ENCODE assay signal across 8 cellular contexts in genomic region chr17:46665969-46666368, GRCh38.
DNase-seq lines count a peak whose midpoint lies in the region; ATAC-seq, FAIRE-seq and TF ChIP-seq lines count a peak whose summit lies in the region.
"Not testable (repeated sequence)": the region's sequence is repeated elsewhere in the genome, so short reads cannot be mapped to it uniquely, and the experiment has no call there.

No MANE protein-coding gene starts in this region.

- DNase-seq in activated CD8-positive, alpha-beta T cell treated with anti-CD3 and anti-CD28 coated beads, Interleukin-2, amount 10 ng/mL, durations not matched to agents 7 days and 5 days, result peak; percentile 14
- DNase-seq in endodermal cell, result peak; percentile 13
- DNase-seq in Right ventricle myocardium superior, result peak; percentile 15
- peak in 2 of 3 donors; percentile 5 to 10 for DNase-seq in right cardiac atrium
- peak; percentile 10 for DNase-seq in lower lobe of right lung
- peak; percentile 0 for DNase-seq in small intestine
- DNase-seq in stomach, result peak; percentile 24
- not testable (repeated sequence) for DNase-seq in urothelium cell line (ENCODE audit: low spot score)

- not testable (repeated sequence) for H3K9ac ChIP-seq in endodermal cell (ENCODE audit: extremely low read depth, low read length, poor library complexity, severe bottlenecking)

- not testable (repeated sequence) for H3K27me3 Mint-ChIP-seq in activated CD8-positive, alpha-beta T cell treated with anti-CD3 and anti-CD28 coated beads, Interleukin-2, amount 10 ng/mL, durations not matched to agents 7 days and 5 days (ENCODE audit: low read depth); endodermal cell (ENCODE audit: insufficient read depth)

- H3K4me3 Mint-ChIP-seq in activated CD8-positive, alpha-beta T cell treated with anti-CD3 and anti-CD28 coated beads, Interleukin-2, amount 10 ng/mL, durations not matched to agents 7 days and 5 days; endodermal cell: not testable (repeated sequence)

- TF ChIP-seq EP300 in stomach (IDR thresholded peaks at IDR 0.05), result not testable (repeated sequence)

- POLR2A ChIA-PET in activated CD8-positive, alpha-beta T cell treated with anti-CD3 and anti-CD28 coated beads, Interleukin-2, amount 10 ng/mL, durations not matched to agents 7 days and 5 days (lab: Charles Lee), result not testable (repeated sequence)

- CTCF ChIA-PET in activated CD8-positive, alpha-beta T cell treated with anti-CD3 and anti-CD28 coated beads, Interleukin-2, amount 10 ng/mL, durations not matched to agents 7 days and 5 days (lab: Charles Lee), result not testable (repeated sequence)

- H3K36me3 ChIP-seq in endodermal cell (ENCODE audit: control insufficient read depth, insufficient read depth, low read length); lower lobe of right lung; small intestine (ENCODE audit: control insufficient read depth in 2 of 2, insufficient read depth in 2 of 2, low read length in 2 of 2); stomach: not testable (repeated sequence)

- not testable (repeated sequence) for H3K4me1 Mint-ChIP-seq in activated CD8-positive, alpha-beta T cell treated with anti-CD3 and anti-CD28 coated beads, Interleukin-2, amount 10 ng/mL, durations not matched to agents 7 days and 5 days (ENCODE audit: low read depth); endodermal cell

- H3K27me3 ChIP-seq in endodermal cell (ENCODE audit: control insufficient read depth, insufficient read depth, low read length, poor library complexity, severe bottlenecking); right cardiac atrium (ENCODE audit: control insufficient read depth, insufficient read depth); lower lobe of right lung (ENCODE audit: low read depth); small intestine (ENCODE audit: control insufficient read depth in 2 of 2, insufficient read depth in 2 of 2, low read length in 2 of 2); stomach: not testable (repeated sequence)

- H3K4me3 ChIP-seq in endodermal cell (ENCODE audit: low read length); right cardiac atrium (ENCODE audit: low read length); lower lobe of right lung; small intestine (ENCODE audit: low read depth in 1 of 2, low read length in 2 of 2); stomach: not testable (repeated sequence)

- not testable (repeated sequence) for FAIRE-seq in small intestine (lab: Jason Lieb, UNC)
- peak; percentile 52 for FAIRE-seq in urothelium cell line (lab: Jason Lieb, UNC)

- 98% methylated on average over 4 of the region's 5 CpGs; no CpG with 5 or more reads in 1 of the 2 experiments for WGBS in endodermal cell (ENCODE audit: insufficient coverage in 1 of 2, insufficient read length in 1 of 2), 2 experiments
- WGBS in right cardiac atrium, result 81% methylated on average over 4 of the region's 5 CpGs
- WGBS in small intestine, 3 donors, result 88 to 94% (median 92%) methylated on average over 3 to 4 of the region's 5 CpGs
- 36 to 61% (median 40%) methylated on average over 2 to 4 of the region's 5 CpGs for WGBS in stomach, 5 donors

- not testable (repeated sequence) for H3K36me3 Mint-ChIP-seq in activated CD8-positive, alpha-beta T cell treated with anti-CD3 and anti-CD28 coated beads, Interleukin-2, amount 10 ng/mL, durations not matched to agents 7 days and 5 days (ENCODE audit: low read depth); endodermal cell (ENCODE audit: low read depth)

- H3K27ac Mint-ChIP-seq in activated CD8-positive, alpha-beta T cell treated with anti-CD3 and anti-CD28 coated beads, Interleukin-2, amount 10 ng/mL, durations not matched to agents 7 days and 5 days; endodermal cell: not testable (repeated sequence)

- not testable (repeated sequence) for ATAC-seq in activated CD8-positive, alpha-beta T cell treated with anti-CD3 and anti-CD28 coated beads, Interleukin-2, amount 10 ng/mL, durations not matched to agents 7 days and 5 days; Right ventricle myocardium superior (ENCODE audit: poor library complexity); right cardiac atrium; lower lobe of right lung

- not testable (repeated sequence) for TF ChIP-seq POLR2A in stomach (IDR thresholded peaks at IDR 0.05)

- H3K4me1 ChIP-seq in endodermal cell (ENCODE audit: control insufficient read depth, insufficient read depth, low read length); right cardiac atrium (ENCODE audit: control insufficient read depth, insufficient read depth, low read length); lower lobe of right lung; small intestine (ENCODE audit: control insufficient read depth in 2 of 2, insufficient read depth in 1 of 2, low read depth in 1 of 2, low read length in 1 of 2); stomach: not testable (repeated sequence)

- not testable (repeated sequence) for H3K9me3 ChIP-seq in endodermal cell (ENCODE audit: control insufficient read depth, low read length); right cardiac atrium (ENCODE audit: control insufficient read depth, low read length); lower lobe of right lung; small intestine (ENCODE audit: control insufficient read depth, low read depth); stomach

- intact Hi-C loops in Right ventricle myocardium superior (cut with DNase I); right cardiac atrium (cut with DNase I); lower lobe of right lung (cut with DNase I); stomach (cut with DNase I; ENCODE audit: low total_unique reads): not testable (repeated sequence)

- H3K9me3 Mint-ChIP-seq in activated CD8-positive, alpha-beta T cell treated with anti-CD3 and anti-CD28 coated beads, Interleukin-2, amount 10 ng/mL, durations not matched to agents 7 days and 5 days (ENCODE audit: insufficient read depth); endodermal cell: not testable (repeated sequence)

- H3K27ac ChIP-seq in endodermal cell (ENCODE audit: low read depth, low read length); right cardiac atrium (ENCODE audit: low read length); lower lobe of right lung; small intestine (ENCODE audit: low read depth in 1 of 2, low read length in 1 of 2); stomach: not testable (repeated sequence)

- not testable (repeated sequence) for TF ChIP-seq CTCF in endodermal cell (conservative IDR thresholded peaks at IDR 0.05); lower lobe of right lung (IDR thresholded peaks at IDR 0.05); stomach (IDR thresholded peaks at IDR 0.05)
